ENCODE assay signal across 8 cellular contexts in the genomic region with DNA sequence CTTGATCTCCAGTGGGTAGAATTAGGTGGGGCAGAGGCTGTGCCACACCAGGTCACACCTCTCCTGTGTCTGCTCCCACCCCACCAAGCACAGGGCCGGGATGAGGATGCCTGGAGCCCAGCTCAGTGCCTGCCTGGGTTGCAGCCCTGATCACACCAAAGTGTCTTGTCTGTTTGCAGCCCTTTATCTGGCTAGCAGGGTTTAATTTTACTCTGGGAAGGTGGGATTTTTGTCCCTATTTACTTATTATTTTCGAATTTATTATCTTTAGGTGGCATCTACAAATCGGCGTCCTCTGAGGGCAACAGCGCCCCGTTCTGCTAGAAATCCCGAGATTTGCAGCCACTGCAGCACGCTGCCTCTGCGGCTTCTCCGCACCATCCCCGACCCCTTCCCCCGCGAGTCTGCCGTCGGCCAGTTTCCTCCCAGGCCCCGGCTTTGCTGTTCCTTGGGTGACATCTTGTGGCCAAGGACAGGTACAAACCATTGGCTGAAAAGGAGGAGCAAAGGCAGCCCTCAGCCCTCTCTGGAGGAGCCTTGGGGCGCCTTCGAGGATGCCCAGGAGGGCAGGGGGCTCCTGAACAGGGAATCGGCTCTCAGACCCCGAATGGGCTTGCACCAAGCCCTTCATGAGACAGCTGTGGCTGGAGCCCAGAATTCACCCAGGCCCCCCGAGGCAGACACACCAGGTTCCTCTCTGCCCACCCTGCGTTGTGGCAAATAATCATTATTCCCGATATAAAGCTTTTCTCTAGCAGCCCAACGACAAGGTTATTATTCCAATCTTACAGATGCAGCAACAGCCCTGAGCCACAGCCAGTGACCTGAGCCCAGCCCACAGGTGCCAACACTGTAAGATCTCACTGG.
DNase-seq lines count a peak whose midpoint lies in the region; ATAC-seq and TF ChIP-seq lines count a peak whose summit lies in the region.

No MANE protein-coding gene starts in this region.

- H3F3A ChIP-seq in SK-N-SH (replicated peaks; ENCODE audit: insufficient read depth), result no peaks in the 10 kb centered on the region

- no peak overlapping the region for H3K14ac ChIP-seq in trophoblast cell (ENCODE audit: low read length)

- no peaks in the 10 kb centered on the region for H3K36me3 ChIP-seq in SK-N-SH (replicated peaks in 1 of 2; ENCODE audit: control insufficient read depth in 1 of 2, insufficient read depth in 2 of 2, low read length in 1 of 2)
- peaks cover 0 to 2% of the 10 kb centered on the region in 2 experiments for H3K36me3 ChIP-seq in trophoblast cell (ENCODE audit: control insufficient read depth in 1 of 2, insufficient read depth in 2 of 2, low read length in 2 of 2)
- no peaks in the 10 kb centered on the region for H3K36me3 ChIP-seq in tibial artery

- no peaks in the 10 kb centered on the region for H3K9me2 ChIP-seq in SK-N-SH

- H2BK12ac ChIP-seq in trophoblast cell (ENCODE audit: low read length), result no peak overlapping the region

- H3K4me2 ChIP-seq in SK-N-SH (peak overlapping the region; percentile 66; the same call in 1 of the 2 replicates), trophoblast cell (ENCODE audit: low read length) (peak overlapping the region; percentile 51)

- TF ChIP-seq CTCF in SK-N-SH (IDR thresholded peaks at IDR 0.05), result peak; percentile 76
- peak; percentile 77 to 85 for TF ChIP-seq CTCF in tibial artery (IDR thresholded peaks at IDR 0.05)

- H3K9ac ChIP-seq in SK-N-SH, result no peak overlapping the region
- H3K9ac ChIP-seq in trophoblast cell (ENCODE audit: low read length), result no peak overlapping the region

- H4K8ac ChIP-seq in trophoblast cell (ENCODE audit: low read depth, low read length), result no peak overlapping the region

- no peak overlapping the region for H3K27ac ChIP-seq in SK-N-SH (ENCODE audit: low read depth in 2 of 2, low read length in 1 of 2)
- H3K27ac ChIP-seq in trophoblast cell (ENCODE audit: low read depth, low read length), result no peak overlapping the region
- no peak overlapping the region for H3K27ac ChIP-seq in tibial artery

- no peak overlapping the region for H2AK5ac ChIP-seq in trophoblast cell (ENCODE audit: low read length)

- H4K91ac ChIP-seq in trophoblast cell (ENCODE audit: low read depth, low read length), result no peak overlapping the region

- peak overlapping the region; percentile 36 to 58 for H3K4me3 ChIP-seq in SK-N-SH (ENCODE audit: low read depth in 2 of 2, low read length in 1 of 2)
- H3K4me3 ChIP-seq in trophoblast cell (ENCODE audit: low read depth, low read length), result no peak overlapping the region
- H3K4me3 ChIP-seq in tibial artery, result peak overlapping the region; percentile 18 to 36

- H3K4ac ChIP-seq in trophoblast cell (ENCODE audit: low read depth, low read length), result no peak overlapping the region

- no peaks in the 10 kb centered on the region for H3K27me3 ChIP-seq in SK-N-SH (ENCODE audit: insufficient read depth)
- no peaks in the 10 kb centered on the region for H3K27me3 ChIP-seq in trophoblast cell (ENCODE audit: insufficient read depth, low read length)
- H3K27me3 ChIP-seq in tibial artery, result peaks cover 0 to 27% of the 10 kb centered on the region in 2 donors

- ATAC-seq in Right ventricle myocardium superior (ENCODE audit: poor library complexity), result peak; percentile 90

- H3K4me1 ChIP-seq in SK-N-SH (ENCODE audit: control insufficient read depth in 1 of 2, insufficient read depth in 2 of 2, low read depth in 1 of 2, low read length in 1 of 2), result peaks cover 0 to 31% of the 10 kb centered on the region in 2 experiments; a peak in 1 of 4 replicates
- H3K4me1 ChIP-seq in trophoblast cell (ENCODE audit: control insufficient read depth in 1 of 2, insufficient read depth in 2 of 2, low read length in 2 of 2), result no peaks in the 10 kb centered on the region
- H3K4me1 ChIP-seq in tibial artery, result peaks cover 0 to 9% (median 4%) of the 10 kb centered on the region in 4 donors

- peak; percentile 37 for DNase-seq in NK-92 treated with Interleukin-12 subunit alpha and Interleukin-12 subunit beta, amount 100 ng/mL, for 24 hours (lab: John Stamatoyannopoulos, UW)
- DNase-seq in NK-92 (lab: John Stamatoyannopoulos, UW; ENCODE audit: unreplicated experiment) (no peak), LoVo (ENCODE audit: low spot score) (peak; percentile 77), SK-N-SH (peak; percentile 89), Right ventricle myocardium superior (peak; percentile 74), trophoblast cell (peak; percentile 28 to 76), tibial artery (peak in 1 of 2 donors; percentile 37)
- peak; percentile 66 for DNase-seq in activated naive CD4-positive, alpha-beta T cell treated with anti-CD3 and anti-CD28 coated beads, Interleukin-2, amount 50 U/mL, for 16 hours

- POLR2A ChIA-PET in SK-N-SH (lab: Yijun Ruan, JAX), result no interaction called here

- no peak overlapping the region for H2BK120ac ChIP-seq in trophoblast cell (ENCODE audit: insufficient read depth, low read length, poor library complexity)

- TF ChIP-seq RAD21 in SK-N-SH (IDR thresholded peaks at IDR 0.05; ENCODE audit: low read length), result peak; percentile 96

- H3K18ac ChIP-seq in trophoblast cell (ENCODE audit: low read length), result no peak overlapping the region

- H4K20me1 ChIP-seq in SK-N-SH (ENCODE audit: insufficient read depth), result no peaks in the 10 kb centered on the region

- no peaks in the 10 kb centered on the region for H3K79me1 ChIP-seq in trophoblast cell (ENCODE audit: low read length)

- H2AFZ ChIP-seq in SK-N-SH (ENCODE audit: low read depth) (peak overlapping the region; percentile 13), trophoblast cell (ENCODE audit: insufficient read depth, low read length, poor library complexity) (no peak overlapping the region)

- no peaks in the 10 kb centered on the region for H3K79me2 ChIP-seq in SK-N-SH (ENCODE audit: insufficient read depth)
- H3K79me2 ChIP-seq in trophoblast cell (ENCODE audit: control insufficient read depth, insufficient read depth, low read length, poor library complexity), result no peaks in the 10 kb centered on the region

- intact Hi-C loops in Right ventricle myocardium superior (cut with DNase I), result loop anchor here (10.0 kb wide), 1 partner anchor 120 kb away; no protein-coding TSS in a partner anchor
- intact Hi-C loops in tibial artery (cut with DNase I; ENCODE audit: low total_unique reads), result loop anchor here (5.0 kb wide), 1 partner anchor 602 kb away; the partner anchor contains the start of gene NR6A1

- no peak for TF ChIP-seq EP300 in SK-N-SH (IDR thresholded peaks at IDR 0.05; ENCODE audit: borderline replicate concordance in 1 of 2, low read depth in 1 of 2, low read length in 1 of 2)

- no peak overlapping the region for H2BK5ac ChIP-seq in trophoblast cell (ENCODE audit: low read depth, low read length, poor library complexity)

- H3K23ac ChIP-seq in trophoblast cell (ENCODE audit: low read length), result no peak overlapping the region

- WGBS in SK-N-SH (ENCODE audit: low lambda C conversion rate), result 20% methylated on average over 18 of the region's 24 CpGs
- no CpG with 5 or more reads among the region's 24 CpGs for WGBS in trophoblast cell (ENCODE audit: extremely low coverage, insufficient coverage, insufficient read length)

- H3K9me3 ChIP-seq in SK-N-SH (no peaks in the 10 kb centered on the region), trophoblast cell (ENCODE audit: insufficient read depth, low read depth, low read length) (peaks cover 1% of the 10 kb centered on the region), tibial artery (no peaks in the 10 kb centered on the region)

- CTCF ChIA-PET in SK-N-SH (lab: Yijun Ruan, JAX), result interaction anchor here (0.6 to 2.8 kb wide), 16 partner anchors 8 to 603 kb away, joined by 3 to 22 read pairs (median 4); partner anchors contain the start of gene WDR38

- H4K12ac ChIP-seq in trophoblast cell (ENCODE audit: low read depth, low read length), result no peak overlapping the region

TF ChIP-seq in SK-N-SH, 30 proteins besides CTCF, POLR2A, EP300 and RAD21 (continues in another document):
- TF ChIP-seq FOXM1 (IDR thresholded peaks at IDR 0.05; ENCODE audit: low read depth) (no peak), MXI1 (IDR thresholded peaks at IDR 0.05; ENCODE audit: low read depth, low read length) (0 out of 2 replicates have a peak, but pooled peaks have one; percentile 59), YY1 (IDR thresholded peaks at IDR 0.05; ENCODE audit: low read depth) (no peak), NFIC (IDR thresholded peaks at IDR 0.05; ENCODE audit: borderline replicate concordance) (no peak), TCF12 (IDR thresholded peaks at IDR 0.05) (no peak), JUND (IDR thresholded peaks at IDR 0.05) (no peak), CHD2 (IDR thresholded peaks at IDR 0.05; ENCODE audit: low read length, partially characterized antibody) (peak; percentile 37), ZBTB33 (IDR thresholded peaks at IDR 0.05; ENCODE audit: borderline replicate concordance, low read depth) (no peak)
- TF ChIP-seq, protein P1, sequence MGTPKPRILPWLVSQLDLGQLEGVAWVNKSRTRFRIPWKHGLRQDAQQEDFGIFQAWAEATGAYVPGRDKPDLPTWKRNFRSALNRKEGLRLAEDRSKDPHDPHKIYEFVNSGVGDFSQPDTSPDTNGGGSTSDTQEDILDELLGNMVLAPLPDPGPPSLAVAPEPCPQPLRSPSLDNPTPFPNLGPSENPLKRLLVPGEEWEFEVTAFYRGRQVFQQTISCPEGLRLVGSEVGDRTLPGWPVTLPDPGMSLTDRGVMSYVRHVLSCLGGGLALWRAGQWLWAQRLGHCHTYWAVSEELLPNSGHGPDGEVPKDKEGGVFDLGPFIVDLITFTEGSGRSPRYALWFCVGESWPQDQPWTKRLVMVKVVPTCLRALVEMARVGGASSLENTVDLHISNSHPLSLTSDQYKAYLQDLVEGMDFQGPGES (IDR thresholded peaks at IDR 0.05; ENCODE audit: low read depth, low read length), result no peak
